Comparison of ENCODE assay signal across 8 cellular contexts in genomic region chr1:59316497-59317128, GRCh38. TPM values are rescaled to one million over a fixed set of nuclear protein-coding genes. Genes with fewer than 3 reads are reported as not detected.
DNase-seq lines count a peak whose midpoint lies in the region; ATAC-seq and TF ChIP-seq lines count a peak whose summit lies in the region.

No MANE protein-coding gene starts in this region.

- no peak for TF ChIP-seq CTCF in CD8-positive, alpha-beta T cell (IDR thresholded peaks at IDR 0.05)
- TF ChIP-seq CTCF in endothelial cell (IDR thresholded peaks at IDR 0.05; ENCODE audit: unreplicated experiment) (no peak), osteocyte (IDR thresholded peaks at IDR 0.05) (no peak)

- no peaks in the 10 kb centered on the region for H3K9me3 Mint-ChIP-seq in CD8-positive, alpha-beta T cell
- no peaks in the 10 kb centered on the region for H3K9me3 Mint-ChIP-seq in endothelial cell (ENCODE audit: unreplicated experiment)
- H3K9me3 Mint-ChIP-seq in osteocyte (ENCODE audit: unreplicated experiment): peaks cover 4% of the 10 kb centered on the region
- H3K9me3 Mint-ChIP-seq in activated T-cell treated with anti-CD3 and anti-CD28 coated beads, Interleukin-2, amount 50 U/mL, for 24 hours: peaks cover 2% of the 10 kb centered on the region

- CTCF ChIA-PET in CD8-positive, alpha-beta T cell (lab: Charles Lee): interaction anchor here (1.0 kb wide), 1 partner anchor 18 kb away, joined by 3 read pairs; no protein-coding TSS in a partner anchor

- no peak for DNase-seq in CD8-positive, alpha-beta T cell
- DNase-seq in endothelial cell (ENCODE audit: low spot score) (no peak), osteocyte (ENCODE audit: extremely low spot score, unreplicated experiment) (no peak)
- no peak for DNase-seq in stimulated activated CD4-positive, alpha-beta T cell treated with anti-CD3 and anti-CD28 coated beads, Interleukin-4, amount 100 ng/mL, for 1 hour
- no peak for DNase-seq in activated T-cell treated with anti-CD3 and anti-CD28 coated beads, Interleukin-2, amount 50 U/mL, for 24 hours
- DNase-seq in central memory CD4-positive, alpha-beta T cell: no peak
- DNase-seq in activated naive CD4-positive, alpha-beta T cell (lab: John Stamatoyannopoulos, UW): no peak

- no peak overlapping the region for H3K27ac ChIP-seq in CD8-positive, alpha-beta T cell (ENCODE audit: low read depth, low read length)

- ATAC-seq in CD8-positive, alpha-beta T cell: peak; percentile 49
- peak; percentile 56 for ATAC-seq in HG03045 (IDR thresholded peaks at IDR 0.05; ENCODE audit: unreplicated experiment)

- H3K4me1 ChIP-seq in CD8-positive, alpha-beta T cell (ENCODE audit: insufficient read depth, low read length): no peaks in the 10 kb centered on the region

- H3K27me3 Mint-ChIP-seq in CD8-positive, alpha-beta T cell (ENCODE audit: low read depth): no peaks in the 10 kb centered on the region
- H3K27me3 Mint-ChIP-seq in endothelial cell (ENCODE audit: unreplicated experiment) (peaks cover 3% of the 10 kb centered on the region), osteocyte (ENCODE audit: unreplicated experiment) (peaks cover 42% of the 10 kb centered on the region)
- no peaks in the 10 kb centered on the region for H3K27me3 Mint-ChIP-seq in activated T-cell treated with anti-CD3 and anti-CD28 coated beads, Interleukin-2, amount 50 U/mL, for 24 hours

- H3K36me3 ChIP-seq in CD8-positive, alpha-beta T cell (ENCODE audit: insufficient read depth, low read length): no peaks in the 10 kb centered on the region

- peak overlapping the region; percentile 71 for H3K27ac Mint-ChIP-seq in CD8-positive, alpha-beta T cell
- H3K27ac Mint-ChIP-seq in endothelial cell (ENCODE audit: unreplicated experiment) (peak overlapping the region; percentile 87), osteocyte (ENCODE audit: unreplicated experiment) (peak overlapping the region; percentile 57)
- H3K27ac Mint-ChIP-seq in activated T-cell treated with anti-CD3 and anti-CD28 coated beads, Interleukin-2, amount 50 U/mL, for 24 hours: no peak overlapping the region

- H3K27me3 ChIP-seq in CD8-positive, alpha-beta T cell (ENCODE audit: insufficient read depth, low read length): no peaks in the 10 kb centered on the region

- peak overlapping the region; percentile 51 for H3K4me3 Mint-ChIP-seq in CD8-positive, alpha-beta T cell
- H3K4me3 Mint-ChIP-seq in endothelial cell (ENCODE audit: unreplicated experiment): peak overlapping the region; percentile 49
- peak overlapping the region; percentile 12 for H3K4me3 Mint-ChIP-seq in osteocyte (ENCODE audit: unreplicated experiment)
- no peak overlapping the region for H3K4me3 Mint-ChIP-seq in activated T-cell treated with anti-CD3 and anti-CD28 coated beads, Interleukin-2, amount 50 U/mL, for 24 hours

- H3K9me3 ChIP-seq in CD8-positive, alpha-beta T cell (ENCODE audit: low read length): no peaks in the 10 kb centered on the region

- POLR2A ChIA-PET in CD8-positive, alpha-beta T cell (lab: Charles Lee): interaction anchor here (0.8 to 1.7 kb wide), 2 partner anchors 12 to 533 kb away, joined by 3 to 4 read pairs; partner anchors contain the start of gene JUN

- no peak overlapping the region for H3K4me3 ChIP-seq in CD8-positive, alpha-beta T cell (ENCODE audit: low read depth, low read length)

- intact Hi-C loops in CD8-positive, alpha-beta T cell (cut with DNase I, micrococcal nuclease): no loop called here

- peaks cover under 1% of the 10 kb centered on the region for H3K36me3 Mint-ChIP-seq in CD8-positive, alpha-beta T cell
- H3K36me3 Mint-ChIP-seq in endothelial cell (ENCODE audit: low read depth, unreplicated experiment) (peaks cover 18% of the 10 kb centered on the region), osteocyte (ENCODE audit: unreplicated experiment) (no peaks in the 10 kb centered on the region)
- H3K36me3 Mint-ChIP-seq in activated T-cell treated with anti-CD3 and anti-CD28 coated beads, Interleukin-2, amount 50 U/mL, for 24 hours (ENCODE audit: low read depth): no peaks in the 10 kb centered on the region

- peaks cover 20% of the 10 kb centered on the region for H3K4me1 Mint-ChIP-seq in CD8-positive, alpha-beta T cell (ENCODE audit: low read depth)
- H3K4me1 Mint-ChIP-seq in endothelial cell (ENCODE audit: unreplicated experiment) (peaks cover 54% of the 10 kb centered on the region), osteocyte (ENCODE audit: unreplicated experiment) (peaks cover 36% of the 10 kb centered on the region)
- peaks cover 15% of the 10 kb centered on the region for H3K4me1 Mint-ChIP-seq in activated T-cell treated with anti-CD3 and anti-CD28 coated beads, Interleukin-2, amount 50 U/mL, for 24 hours (ENCODE audit: low read depth)

RNA-seq across cellular contexts. Expression of gene FGGY, which starts 19.7 kb away (rescaled TPM):
- total RNA-seq in CD8-positive, alpha-beta T cell: 10 to 100 TPM; 12.8 to 14.3 TPM
- 41.2 TPM for total RNA-seq in endothelial cell (ENCODE audit: unreplicated experiment)
- total RNA-seq in osteocyte: 9.1 TPM in 2 replicates
